Comparison of ENCODE assay signal across 1 cellular context in the genomic region with DNA sequence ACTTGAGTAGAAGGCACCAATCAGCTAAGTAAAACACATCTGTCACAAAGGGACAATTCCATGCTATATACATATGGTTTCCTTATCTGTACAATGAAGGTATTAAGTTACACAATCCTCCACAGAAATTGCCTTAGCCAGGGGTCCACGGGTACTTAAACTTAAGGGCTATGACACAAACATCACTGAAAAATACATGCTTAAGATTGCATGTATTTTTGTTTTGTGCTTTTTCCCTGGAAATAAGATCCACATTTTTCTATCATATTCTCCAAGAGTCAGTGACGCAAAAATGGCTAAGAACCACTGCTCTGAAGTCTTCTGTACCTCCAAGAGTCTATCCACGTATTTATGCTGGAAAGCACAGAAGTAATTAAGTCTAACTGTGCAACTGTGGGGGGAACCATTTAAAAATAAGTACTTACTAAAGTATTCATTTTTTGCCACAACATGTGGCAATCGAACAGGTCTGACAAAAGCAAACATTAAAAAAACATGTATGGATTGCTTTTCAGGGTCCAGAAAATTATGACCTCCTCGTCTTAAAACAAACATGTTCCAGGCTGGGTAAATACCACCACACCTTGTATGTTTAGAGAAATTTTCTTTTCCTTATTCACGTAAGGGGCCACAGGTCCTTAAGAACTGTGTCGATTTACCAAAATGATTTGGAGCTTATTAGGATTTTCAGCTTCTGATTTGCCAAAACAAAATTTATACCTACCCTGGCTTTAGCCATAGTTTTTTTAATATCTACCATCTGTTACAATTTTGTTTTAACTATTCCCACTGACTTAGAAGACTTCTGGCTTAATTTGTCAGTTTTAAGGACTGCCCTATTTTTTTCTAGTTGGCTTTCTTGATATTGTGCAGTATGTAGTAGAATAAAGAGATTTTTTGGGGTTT.
TF ChIP-seq lines count a peak whose summit lies in the region.

No MANE protein-coding gene starts in this region.

TF ChIP-seq in endothelial cell of umbilical vein, 7 proteins besides CTCF, POLR2A, EP300 and RAD21 (continued from another document):
- no peak for TF ChIP-seq POLR2AphosphoS5 (IDR thresholded peaks at IDR 0.05; ENCODE audit: insufficient read depth, low read depth, low read length)
- TF ChIP-seq, protein P1, sequence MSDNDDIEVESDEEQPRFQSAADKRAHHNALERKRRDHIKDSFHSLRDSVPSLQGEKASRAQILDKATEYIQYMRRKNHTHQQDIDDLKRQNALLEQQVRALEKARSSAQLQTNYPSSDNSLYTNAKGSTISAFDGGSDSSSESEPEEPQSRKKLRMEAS (IDR thresholded peaks at IDR 0.05; ENCODE audit: insufficient read depth, insufficient read length), result no peak
- no peak for TF ChIP-seq FOS (IDR thresholded peaks at IDR 0.05; ENCODE audit: borderline replicate concordance, insufficient read depth, low read length)
- no peak for TF ChIP-seq GATA2 (IDR thresholded peaks at IDR 0.05; ENCODE audit: insufficient read depth, insufficient read length, low read depth, low read length)
